24 cellular contexts compared by ENCODE assay signal in the genomic region with DNA sequence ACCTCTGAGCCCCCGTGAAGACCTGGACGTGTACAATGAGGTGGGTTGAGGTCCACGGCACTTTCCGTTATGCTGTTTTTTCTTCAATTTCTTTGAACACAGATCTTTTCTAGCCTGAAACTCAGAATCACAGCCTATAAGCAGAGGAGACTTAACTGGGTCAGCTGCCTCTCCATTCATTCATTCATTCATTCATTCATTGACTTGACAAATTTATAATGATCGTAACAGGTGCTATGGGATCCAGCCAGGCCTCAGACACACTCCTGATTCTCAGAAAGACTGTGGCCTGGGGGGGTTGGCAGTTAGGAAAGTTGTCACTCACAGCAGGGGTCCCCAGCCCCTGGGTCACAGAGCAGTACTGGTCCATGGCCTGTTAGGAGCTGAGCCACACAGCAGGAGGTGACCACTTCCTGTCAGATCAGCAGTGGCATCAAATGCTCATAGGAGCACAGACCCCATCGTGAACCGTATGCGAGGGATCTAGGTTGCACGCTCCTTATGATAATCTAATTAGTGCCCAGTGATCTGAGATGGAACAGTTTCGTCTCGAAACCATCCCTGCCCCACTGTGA. TPM values are rescaled to one million over a fixed set of nuclear protein-coding genes. Genes with fewer than 3 reads are reported as not detected.
"Had no signal": no experiment of that assay in that cellular context is flagged by ENCODE, and none has a peak within 500 bp of the region (broad histone marks: within the 10 kb centered on the region; RNA-seq: fewer than 3 reads in every experiment).

No MANE protein-coding gene starts in this region.

- H3K4me3 ChIP-seq: body of pancreas, thoracic aorta, upper lobe of right lung had no signal

- H3K27me3 Mint-ChIP-seq: activated naive CD8-positive, alpha-beta T cell; progenitor cell of endocrine pancreas had no signal

- H3K4me1 ChIP-seq: body of pancreas, upper lobe of right lung had no signal

- H3K4me3 Mint-ChIP-seq: activated naive CD8-positive, alpha-beta T cell; endodermal cell; neural crest cell had no signal

- H3K27ac Mint-ChIP-seq: endodermal cell, progenitor cell of endocrine pancreas had no signal

- H3K9me3 ChIP-seq: body of pancreas, thoracic aorta, upper lobe of right lung had no signal

- FAIRE-seq: colon, frontal cortex, kidney, small intestine had no signal

- H3K27me3 ChIP-seq: body of pancreas, upper lobe of right lung had no signal

- DNase-seq: activated CD4-positive, alpha-beta T cell treated with anti-CD3 and anti-CD28 coated beads, Interleukin-2, amount 50 U/mL, for 1 hour; activated CD4-positive, CD25-positive, alpha-beta regulatory T cell treated with anti-CD3 and anti-CD28 coated beads, Interleukin-2, amount 50 U/mL, for 72 hours; activated gamma-delta T cell; body of pancreas; caudate nucleus; endodermal cell; erythroblast; hypothalamus; kidney; midbrain; right cardiac atrium; small intestine; stimulated activated CD4-positive, alpha-beta T cell treated with anti-CD3 and anti-CD28 coated beads, Interleukin-15, amount 100 ng/mL, for 24 hours; stimulated activated CD4-positive, alpha-beta T cell treated with anti-CD3 and anti-CD28 coated beads, Interleukin-2, amount 100 ng/mL, for 48 hours; T-helper 2 cell had no signal

- H3K27ac ChIP-seq: body of pancreas, thoracic aorta, upper lobe of right lung, VCaP had no signal

RNA-seq across cellular contexts. Expression of a gene that starts 38.6 kb away (rescaled TPM):
- total RNA-seq: endodermal cell, frontal cortex, lung microvascular endothelial cell, progenitor cell of endocrine pancreas had no signal
